Comparison of ENCODE assay signal across 1 cellular context in genomic region chr10:79046991-79047874, GRCh38.
TF ChIP-seq lines count a peak whose summit lies in the region.

No MANE protein-coding gene starts in this region.

TF ChIP-seq in SK-N-SH treated with all-trans-retinoic acid at 6 μM for 48 hours, 23 proteins besides CTCF, POLR2A, EP300 and RAD21 (continued from another document):
- no peak for TF ChIP-seq CREB5 (CRISPR knock-in tag; IDR thresholded peaks at IDR 0.05; ENCODE audit: low read depth)
- TF ChIP-seq ZC3H10 (CRISPR knock-in tag; IDR thresholded peaks at IDR 0.05) = no peak
- TF ChIP-seq ZNF8 (CRISPR knock-in tag; IDR thresholded peaks at IDR 0.05) = no peak
- no peak for TF ChIP-seq ARNTL (CRISPR knock-in tag; IDR thresholded peaks at IDR 0.05; ENCODE audit: borderline replicate concordance, low read depth)
- TF ChIP-seq, protein P1, sequence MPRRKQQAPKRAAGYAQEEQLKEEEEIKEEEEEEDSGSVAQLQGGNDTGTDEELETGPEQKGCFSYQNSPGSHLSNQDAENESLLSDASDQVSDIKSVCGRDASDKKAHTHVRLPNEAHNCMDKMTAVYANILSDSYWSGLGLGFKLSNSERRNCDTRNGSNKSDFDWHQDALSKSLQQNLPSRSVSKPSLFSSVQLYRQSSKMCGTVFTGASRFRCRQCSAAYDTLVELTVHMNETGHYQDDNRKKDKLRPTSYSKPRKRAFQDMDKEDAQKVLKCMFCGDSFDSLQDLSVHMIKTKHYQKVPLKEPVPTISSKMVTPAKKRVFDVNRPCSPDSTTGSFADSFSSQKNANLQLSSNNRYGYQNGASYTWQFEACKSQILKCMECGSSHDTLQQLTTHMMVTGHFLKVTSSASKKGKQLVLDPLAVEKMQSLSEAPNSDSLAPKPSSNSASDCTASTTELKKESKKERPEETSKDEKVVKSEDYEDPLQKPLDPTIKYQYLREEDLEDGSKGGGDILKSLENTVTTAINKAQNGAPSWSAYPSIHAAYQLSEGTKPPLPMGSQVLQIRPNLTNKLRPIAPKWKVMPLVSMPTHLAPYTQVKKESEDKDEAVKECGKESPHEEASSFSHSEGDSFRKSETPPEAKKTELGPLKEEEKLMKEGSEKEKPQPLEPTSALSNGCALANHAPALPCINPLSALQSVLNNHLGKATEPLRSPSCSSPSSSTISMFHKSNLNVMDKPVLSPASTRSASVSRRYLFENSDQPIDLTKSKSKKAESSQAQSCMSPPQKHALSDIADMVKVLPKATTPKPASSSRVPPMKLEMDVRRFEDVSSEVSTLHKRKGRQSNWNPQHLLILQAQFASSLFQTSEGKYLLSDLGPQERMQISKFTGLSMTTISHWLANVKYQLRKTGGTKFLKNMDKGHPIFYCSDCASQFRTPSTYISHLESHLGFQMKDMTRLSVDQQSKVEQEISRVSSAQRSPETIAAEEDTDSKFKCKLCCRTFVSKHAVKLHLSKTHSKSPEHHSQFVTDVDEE (CRISPR knock-in tag; IDR thresholded peaks at IDR 0.05) = no peak
- no peak for TF ChIP-seq ZFP3 (CRISPR knock-in tag; IDR thresholded peaks at IDR 0.05)
- no peak for TF ChIP-seq ESRRG (CRISPR knock-in tag; IDR thresholded peaks at IDR 0.05)
- no peak for TF ChIP-seq OSR1 (CRISPR knock-in tag; IDR thresholded peaks at IDR 0.05)
- no peak for TF ChIP-seq TOX (CRISPR knock-in tag; IDR thresholded peaks at IDR 0.05; ENCODE audit: borderline replicate concordance)
- TF ChIP-seq SNAI2 (CRISPR knock-in tag; IDR thresholded peaks at IDR 0.05) = no peak
- no peak for TF ChIP-seq ZNF565 (CRISPR knock-in tag; conservative IDR thresholded peaks at IDR 0.05; ENCODE audit: low read depth)
- TF ChIP-seq, protein P2, sequence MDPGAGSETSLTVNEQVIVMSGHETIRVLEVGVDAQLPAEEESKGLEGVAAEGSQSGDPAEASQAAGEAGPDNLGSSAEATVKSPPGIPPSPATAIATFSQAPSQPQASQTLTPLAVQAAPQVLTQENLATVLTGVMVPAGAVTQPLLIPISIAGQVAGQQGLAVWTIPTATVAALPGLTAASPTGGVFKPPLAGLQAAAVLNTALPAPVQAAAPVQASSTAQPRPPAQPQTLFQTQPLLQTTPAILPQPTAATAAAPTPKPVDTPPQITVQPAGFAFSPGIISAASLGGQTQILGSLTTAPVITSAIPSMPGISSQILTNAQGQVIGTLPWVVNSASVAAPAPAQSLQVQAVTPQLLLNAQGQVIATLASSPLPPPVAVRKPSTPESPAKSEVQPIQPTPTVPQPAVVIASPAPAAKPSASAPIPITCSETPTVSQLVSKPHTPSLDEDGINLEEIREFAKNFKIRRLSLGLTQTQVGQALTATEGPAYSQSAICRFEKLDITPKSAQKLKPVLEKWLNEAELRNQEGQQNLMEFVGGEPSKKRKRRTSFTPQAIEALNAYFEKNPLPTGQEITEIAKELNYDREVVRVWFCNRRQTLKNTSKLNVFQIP (CRISPR knock-in tag; IDR thresholded peaks at IDR 0.05; ENCODE audit: borderline replicate concordance, low read depth) = no peak
- TF ChIP-seq TCF4 (CRISPR knock-in tag; IDR thresholded peaks at IDR 0.05; ENCODE audit: borderline replicate concordance) = no peak
- TF ChIP-seq BACH2 (CRISPR knock-in tag; IDR thresholded peaks at IDR 0.05; ENCODE audit: borderline replicate concordance) = no peak
